In the genomic region with DNA sequence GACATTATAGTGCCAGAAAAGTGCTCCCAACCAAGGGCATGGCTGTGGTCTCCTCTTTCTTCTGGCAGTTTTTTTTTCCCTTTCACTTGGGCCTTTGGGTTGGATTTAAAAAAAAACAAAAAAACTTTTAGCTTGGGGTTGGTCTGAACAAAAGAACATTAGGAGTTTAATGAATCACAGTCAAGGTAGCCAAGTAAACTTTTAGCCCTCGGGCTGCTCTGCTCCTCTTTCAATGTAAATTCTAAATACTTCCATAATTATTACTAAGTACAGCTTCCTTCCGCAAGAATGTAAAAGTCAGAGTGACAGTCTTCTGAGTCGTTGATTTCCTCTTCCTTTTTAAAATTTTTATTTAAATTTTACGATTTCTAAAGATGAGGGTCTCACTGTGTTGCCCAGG, we compare ENCODE assay signal across 13 cellular contexts.
A peak's percentile ranks its signal among the peaks of the same experiment; 100 is the strongest.
DNase-seq lines count a peak whose midpoint lies in the region; ATAC-seq, FAIRE-seq and TF ChIP-seq lines count a peak whose summit lies in the region.
"Had no signal": no experiment of that assay in that cellular context is flagged by ENCODE, and none has a peak within 500 bp of the region (broad histone marks: within the 10 kb centered on the region; RNA-seq: fewer than 3 reads in every experiment).

No MANE protein-coding gene starts in this region.

- H3K9ac ChIP-seq in mesendoderm (ENCODE audit: low read length) (no peak overlapping the region), SK-N-SH (no peak overlapping the region)

- no peak overlapping the region for H3K4me2 ChIP-seq in mesendoderm (ENCODE audit: low read length)
- no peak overlapping the region for H3K4me2 ChIP-seq in SK-N-SH

- TF ChIP-seq RAD21 in SK-N-SH (IDR thresholded peaks at IDR 0.05; ENCODE audit: low read length) = no peak

- no peak overlapping the region for H2BK5ac ChIP-seq in mesendoderm (ENCODE audit: low read length)

- no peak overlapping the region for H2BK120ac ChIP-seq in mesendoderm (ENCODE audit: low read depth, low read length)

- WGBS in mesendoderm (ENCODE audit: extremely low coverage, insufficient coverage, low lambda C conversion rate) = no CpG with 5 or more reads among the region's 4 CpGs
- WGBS in SK-N-SH (ENCODE audit: low lambda C conversion rate) = 55% methylated on average over 4 of the region's 4 CpGs

- H3K79me1 ChIP-seq in mesendoderm (ENCODE audit: low read length) = peaks cover 4% of the 10 kb centered on the region

- H4K8ac ChIP-seq in mesendoderm (ENCODE audit: low read depth, low read length) = no peak overlapping the region

- no peak overlapping the region for H3K23ac ChIP-seq in mesendoderm (ENCODE audit: low read length)

- no peaks in the 10 kb centered on the region for H3K27me3 ChIP-seq in bronchial epithelial cell (ENCODE audit: control insufficient read depth, insufficient read depth, low read length)
- no peaks in the 10 kb centered on the region for H3K27me3 ChIP-seq in mesendoderm (ENCODE audit: insufficient read depth, low read length, poor library complexity)
- H3K27me3 ChIP-seq in SK-N-SH (ENCODE audit: insufficient read depth) = no peaks in the 10 kb centered on the region
- H3K27me3 ChIP-seq in SJCRH30 = no peaks in the 10 kb centered on the region

- CTCF ChIA-PET in SK-N-SH (lab: Yijun Ruan, JAX) = interaction anchor here (0.9 kb wide), 1 partner anchor 46 kb away, joined by 3 read pairs; no protein-coding TSS in a partner anchor

- H3K4me1 ChIP-seq in mesendoderm (ENCODE audit: control insufficient read depth, low read depth, low read length) = no peaks in the 10 kb centered on the region
- H3K4me1 ChIP-seq in SK-N-SH (ENCODE audit: control insufficient read depth in 1 of 2, insufficient read depth in 2 of 2, low read depth in 1 of 2, low read length in 1 of 2) = 0 out of 4 replicates have a peak, but pooled peaks cover 0 to 3% of the 10 kb centered on the region in 2 experiments
- no peaks in the 10 kb centered on the region for H3K4me1 ChIP-seq in SJCRH30

- H3K9me3 ChIP-seq in SK-N-SH (no peaks in the 10 kb centered on the region), SJCRH30 (replicated peaks) (no peaks in the 10 kb centered on the region)

- no peak for FAIRE-seq in bronchial epithelial cell (lab: Jason Lieb, UNC)

- no peak overlapping the region for H2AK5ac ChIP-seq in mesendoderm (ENCODE audit: low read length)

- no peaks in the 10 kb centered on the region for H3K36me3 ChIP-seq in bronchial epithelial cell (ENCODE audit: control insufficient read depth, insufficient read depth, low read length)
- no peaks in the 10 kb centered on the region for H3K36me3 ChIP-seq in mesendoderm (ENCODE audit: control insufficient read depth, insufficient read depth, low read length)
- peaks cover 2 to 4% of the 10 kb centered on the region in 2 experiments for H3K36me3 ChIP-seq in SK-N-SH (replicated peaks in 1 of 2; ENCODE audit: control insufficient read depth in 1 of 2, insufficient read depth in 2 of 2, low read length in 1 of 2)
- peaks cover 22% of the 10 kb centered on the region; the same call in 1 of the 2 replicates for H3K36me3 ChIP-seq in SJCRH30

- H3F3A ChIP-seq in SK-N-SH (replicated peaks; ENCODE audit: insufficient read depth) = no peaks in the 10 kb centered on the region

- no peak overlapping the region for H2BK15ac ChIP-seq in mesendoderm (replicated peaks; ENCODE audit: low read depth)

- H4K20me1 ChIP-seq in SK-N-SH (ENCODE audit: insufficient read depth) = no peaks in the 10 kb centered on the region

- H3K4ac ChIP-seq in mesendoderm (ENCODE audit: low read depth, low read length) = no peak overlapping the region

- DNase-seq in ELR (ENCODE audit: low read depth) (peak; percentile 65), RPMI7951 (ENCODE audit: low read depth) (peak; percentile 11), bronchial epithelial cell (ENCODE audit: low read depth) (peak; percentile 53), mesendoderm (peak; percentile 21), SK-N-SH (no peak), SJCRH30 (no peak)
- DNase-seq: C1 segment of cervical spinal cord, DND-41, GOT3, Kasumi-1, SHP77 had no signal

- H4K5ac ChIP-seq in mesendoderm (ENCODE audit: low read length) = no peak overlapping the region

- no peak overlapping the region for H3K56ac ChIP-seq in mesendoderm (ENCODE audit: low read length)

- no peak for TF ChIP-seq EP300 in SK-N-SH (IDR thresholded peaks at IDR 0.05; ENCODE audit: borderline replicate concordance in 1 of 2, low read depth in 1 of 2, low read length in 1 of 2)

- H3K79me2 ChIP-seq in mesendoderm (ENCODE audit: control insufficient read depth, insufficient read depth, low read length) (no peaks in the 10 kb centered on the region), SK-N-SH (ENCODE audit: insufficient read depth) (no peaks in the 10 kb centered on the region)

- no peak overlapping the region for H2AFZ ChIP-seq in SK-N-SH (ENCODE audit: low read depth)

- no peak overlapping the region for H3K4me3 ChIP-seq in bronchial epithelial cell (ENCODE audit: low read depth, low read length)
- no peak overlapping the region for H3K4me3 ChIP-seq in mesendoderm (ENCODE audit: low read length)
- H3K4me3 ChIP-seq in SK-N-SH (ENCODE audit: low read depth in 2 of 2, low read length in 1 of 2) = no peak overlapping the region
- H3K4me3 ChIP-seq in SJCRH30 = no peak overlapping the region

- POLR2A ChIA-PET in SK-N-SH (lab: Yijun Ruan, JAX) = no interaction called here

- TF ChIP-seq CTCF in bronchial epithelial cell (IDR thresholded peaks at IDR 0.05; ENCODE audit: insufficient read depth, low read length, severe bottlenecking) (no peak), SK-N-SH (IDR thresholded peaks at IDR 0.05) (no peak)

- H3K18ac ChIP-seq in mesendoderm (ENCODE audit: low read length) = no peak overlapping the region

- H3K27ac ChIP-seq in mesendoderm (ENCODE audit: low read depth, low read length) (peak overlapping the region; percentile 11), SK-N-SH (ENCODE audit: low read depth in 2 of 2, low read length in 1 of 2) (no peak overlapping the region), SJCRH30 (no peak overlapping the region)

- ATAC-seq in HG03432 (IDR thresholded peaks at IDR 0.05; ENCODE audit: unreplicated experiment) = no peak
- ATAC-seq: Panc1 had no signal

- no peaks in the 10 kb centered on the region for H3K9me2 ChIP-seq in SK-N-SH

TF ChIP-seq in SK-N-SH, 30 proteins besides CTCF, POLR2A, EP300 and RAD21:
- no peak for TF ChIP-seq TCF12 (IDR thresholded peaks at IDR 0.05)
- TF ChIP-seq, protein P1, sequence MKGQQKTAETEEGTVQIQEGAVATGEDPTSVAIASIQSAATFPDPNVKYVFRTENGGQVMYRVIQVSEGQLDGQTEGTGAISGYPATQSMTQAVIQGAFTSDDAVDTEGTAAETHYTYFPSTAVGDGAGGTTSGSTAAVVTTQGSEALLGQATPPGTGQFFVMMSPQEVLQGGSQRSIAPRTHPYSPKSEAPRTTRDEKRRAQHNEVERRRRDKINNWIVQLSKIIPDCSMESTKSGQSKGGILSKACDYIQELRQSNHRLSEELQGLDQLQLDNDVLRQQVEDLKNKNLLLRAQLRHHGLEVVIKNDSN (IDR thresholded peaks at IDR 0.05; ENCODE audit: borderline replicate concordance, low read depth) = no peak
- TF ChIP-seq NFIC (IDR thresholded peaks at IDR 0.05; ENCODE audit: borderline replicate concordance) = no peak
- no peak for TF ChIP-seq RCOR1 (IDR thresholded peaks at IDR 0.05; ENCODE audit: low read length)
- TF ChIP-seq YY1 (IDR thresholded peaks at IDR 0.05; ENCODE audit: low read depth) = no peak
- TF ChIP-seq CHD2 (IDR thresholded peaks at IDR 0.05; ENCODE audit: low read length, partially characterized antibody) = no peak
- TF ChIP-seq, protein P2, sequence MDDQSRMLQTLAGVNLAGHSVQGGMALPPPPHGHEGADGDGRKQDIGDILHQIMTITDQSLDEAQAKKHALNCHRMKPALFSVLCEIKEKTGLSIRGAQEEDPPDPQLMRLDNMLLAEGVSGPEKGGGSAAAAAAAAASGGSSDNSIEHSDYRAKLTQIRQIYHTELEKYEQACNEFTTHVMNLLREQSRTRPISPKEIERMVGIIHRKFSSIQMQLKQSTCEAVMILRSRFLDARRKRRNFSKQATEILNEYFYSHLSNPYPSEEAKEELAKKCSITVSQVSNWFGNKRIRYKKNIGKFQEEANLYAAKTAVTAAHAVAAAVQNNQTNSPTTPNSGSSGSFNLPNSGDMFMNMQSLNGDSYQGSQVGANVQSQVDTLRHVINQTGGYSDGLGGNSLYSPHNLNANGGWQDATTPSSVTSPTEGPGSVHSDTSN (IDR thresholded peaks at IDR 0.05) = no peak
- TF ChIP-seq, protein P3, sequence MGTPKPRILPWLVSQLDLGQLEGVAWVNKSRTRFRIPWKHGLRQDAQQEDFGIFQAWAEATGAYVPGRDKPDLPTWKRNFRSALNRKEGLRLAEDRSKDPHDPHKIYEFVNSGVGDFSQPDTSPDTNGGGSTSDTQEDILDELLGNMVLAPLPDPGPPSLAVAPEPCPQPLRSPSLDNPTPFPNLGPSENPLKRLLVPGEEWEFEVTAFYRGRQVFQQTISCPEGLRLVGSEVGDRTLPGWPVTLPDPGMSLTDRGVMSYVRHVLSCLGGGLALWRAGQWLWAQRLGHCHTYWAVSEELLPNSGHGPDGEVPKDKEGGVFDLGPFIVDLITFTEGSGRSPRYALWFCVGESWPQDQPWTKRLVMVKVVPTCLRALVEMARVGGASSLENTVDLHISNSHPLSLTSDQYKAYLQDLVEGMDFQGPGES (IDR thresholded peaks at IDR 0.05; ENCODE audit: low read depth, low read length) = no peak
- no peak for TF ChIP-seq MXI1 (IDR thresholded peaks at IDR 0.05; ENCODE audit: low read depth, low read length)
- TF ChIP-seq FOXJ3 (CRISPR knock-in tag; IDR thresholded peaks at IDR 0.05) = no peak
- TF ChIP-seq, protein P4, sequence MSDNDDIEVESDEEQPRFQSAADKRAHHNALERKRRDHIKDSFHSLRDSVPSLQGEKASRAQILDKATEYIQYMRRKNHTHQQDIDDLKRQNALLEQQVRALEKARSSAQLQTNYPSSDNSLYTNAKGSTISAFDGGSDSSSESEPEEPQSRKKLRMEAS (IDR thresholded peaks at IDR 0.05; ENCODE audit: low read depth) = no peak
- TF ChIP-seq RFX5 (IDR thresholded peaks at IDR 0.05; ENCODE audit: low read length) = no peak
- TF ChIP-seq NRF1 (IDR thresholded peaks at IDR 0.05; ENCODE audit: low read depth, low read length) = no peak

Comparison
In these comparisons a context has a peak if more than half of its experiments do, and no peak if none do; other contexts are left out.
1. DNase-seq: peak in ELR (single experiment), RPMI7951 (single experiment), bronchial epithelial cell (single experiment) and mesendoderm (single experiment); none in SK-N-SH (single experiment) and SJCRH30 (0 of 2).